ENCODE assay signal across 1 cellular context in the genomic region with DNA sequence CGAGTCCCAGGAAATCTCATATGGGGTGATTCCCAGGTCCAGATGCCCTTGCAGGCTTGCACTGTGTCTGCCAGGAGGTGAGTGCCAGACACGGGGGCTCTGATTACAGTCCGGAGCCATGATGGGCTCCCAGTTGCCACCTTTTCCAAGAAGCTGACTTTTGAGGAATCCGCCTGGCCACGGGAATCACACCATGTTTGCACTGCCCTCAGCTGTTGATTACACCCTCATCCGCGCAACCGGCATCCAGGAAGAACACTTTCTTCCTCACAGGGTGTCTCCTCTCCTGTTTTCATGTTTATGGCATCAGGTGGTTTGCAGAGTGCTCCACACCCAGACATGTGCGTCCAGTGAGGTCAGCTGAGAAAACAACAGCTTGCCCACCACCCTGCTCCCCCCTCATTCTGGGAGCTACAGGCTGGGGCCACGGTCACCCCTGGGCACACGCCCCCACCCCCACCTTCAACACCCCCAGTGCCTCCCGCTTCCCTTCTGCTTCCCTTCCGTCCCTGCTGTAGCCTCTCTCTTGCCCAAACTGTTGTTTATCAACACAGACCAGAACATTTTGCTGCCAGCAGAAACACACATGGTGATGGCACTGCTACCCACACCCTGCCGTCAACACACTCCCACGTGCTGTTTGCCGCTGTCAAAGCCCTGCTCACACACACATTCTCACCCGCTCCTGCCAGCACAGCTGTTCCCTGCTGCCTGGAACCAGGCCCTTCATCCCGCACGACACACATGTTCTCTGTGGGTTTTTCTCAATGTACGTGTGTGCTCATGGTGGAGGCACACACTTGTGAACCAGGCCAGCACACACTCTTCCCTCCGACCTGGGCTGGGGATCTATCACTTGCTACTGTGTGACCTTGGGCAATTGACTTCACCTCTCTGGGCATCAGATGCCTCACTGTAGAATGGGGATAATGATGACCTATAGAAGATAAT.
TF ChIP-seq lines count a peak whose summit lies in the region.

No MANE protein-coding gene starts in this region.

TF ChIP-seq in HepG2, 621 proteins besides CTCF, POLR2A, EP300 and RAD21 (continued from another document):
- TF ChIP-seq, protein P1, sequence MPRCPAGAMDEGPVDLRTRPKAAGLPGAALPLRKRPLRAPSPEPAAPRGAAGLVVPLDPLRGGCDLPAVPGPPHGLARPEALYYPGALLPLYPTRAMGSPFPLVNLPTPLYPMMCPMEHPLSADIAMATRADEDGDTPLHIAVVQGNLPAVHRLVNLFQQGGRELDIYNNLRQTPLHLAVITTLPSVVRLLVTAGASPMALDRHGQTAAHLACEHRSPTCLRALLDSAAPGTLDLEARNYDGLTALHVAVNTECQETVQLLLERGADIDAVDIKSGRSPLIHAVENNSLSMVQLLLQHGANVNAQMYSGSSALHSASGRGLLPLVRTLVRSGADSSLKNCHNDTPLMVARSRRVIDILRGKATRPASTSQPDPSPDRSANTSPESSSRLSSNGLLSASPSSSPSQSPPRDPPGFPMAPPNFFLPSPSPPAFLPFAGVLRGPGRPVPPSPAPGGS (CRISPR knock-in tag; IDR thresholded peaks at IDR 0.05) = 0 out of 2 replicates have a peak, but pooled peaks have one; percentile 2
- TF ChIP-seq HMG20B (CRISPR knock-in tag; conservative IDR thresholded peaks at IDR 0.05) = no peak
- TF ChIP-seq, protein P2, sequence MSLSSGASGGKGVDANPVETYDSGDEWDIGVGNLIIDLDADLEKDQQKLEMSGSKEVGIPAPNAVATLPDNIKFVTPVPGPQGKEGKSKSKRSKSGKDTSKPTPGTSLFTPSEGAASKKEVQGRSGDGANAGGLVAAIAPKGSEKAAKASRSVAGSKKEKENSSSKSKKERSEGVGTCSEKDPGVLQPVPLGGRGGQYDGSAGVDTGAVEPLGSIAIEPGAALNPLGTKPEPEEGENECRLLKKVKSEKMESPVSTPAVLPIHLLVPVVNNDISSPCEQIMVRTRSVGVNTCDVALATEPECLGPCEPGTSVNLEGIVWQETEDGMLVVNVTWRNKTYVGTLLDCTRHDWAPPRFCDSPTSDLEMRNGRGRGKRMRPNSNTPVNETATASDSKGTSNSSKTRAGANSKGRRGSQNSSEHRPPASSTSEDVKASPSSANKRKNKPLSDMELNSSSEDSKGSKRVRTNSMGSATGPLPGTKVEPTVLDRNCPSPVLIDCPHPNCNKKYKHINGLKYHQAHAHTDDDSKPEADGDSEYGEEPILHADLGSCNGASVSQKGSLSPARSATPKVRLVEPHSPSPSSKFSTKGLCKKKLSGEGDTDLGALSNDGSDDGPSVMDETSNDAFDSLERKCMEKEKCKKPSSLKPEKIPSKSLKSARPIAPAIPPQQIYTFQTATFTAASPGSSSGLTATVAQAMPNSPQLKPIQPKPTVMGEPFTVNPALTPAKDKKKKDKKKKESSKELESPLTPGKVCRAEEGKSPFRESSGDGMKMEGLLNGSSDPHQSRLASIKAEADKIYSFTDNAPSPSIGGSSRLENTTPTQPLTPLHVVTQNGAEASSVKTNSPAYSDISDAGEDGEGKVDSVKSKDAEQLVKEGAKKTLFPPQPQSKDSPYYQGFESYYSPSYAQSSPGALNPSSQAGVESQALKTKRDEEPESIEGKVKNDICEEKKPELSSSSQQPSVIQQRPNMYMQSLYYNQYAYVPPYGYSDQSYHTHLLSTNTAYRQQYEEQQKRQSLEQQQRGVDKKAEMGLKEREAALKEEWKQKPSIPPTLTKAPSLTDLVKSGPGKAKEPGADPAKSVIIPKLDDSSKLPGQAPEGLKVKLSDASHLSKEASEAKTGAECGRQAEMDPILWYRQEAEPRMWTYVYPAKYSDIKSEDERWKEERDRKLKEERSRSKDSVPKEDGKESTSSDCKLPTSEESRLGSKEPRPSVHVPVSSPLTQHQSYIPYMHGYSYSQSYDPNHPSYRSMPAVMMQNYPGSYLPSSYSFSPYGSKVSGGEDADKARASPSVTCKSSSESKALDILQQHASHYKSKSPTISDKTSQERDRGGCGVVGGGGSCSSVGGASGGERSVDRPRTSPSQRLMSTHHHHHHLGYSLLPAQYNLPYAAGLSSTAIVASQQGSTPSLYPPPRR (CRISPR knock-in tag; IDR thresholded peaks at IDR 0.05; ENCODE audit: borderline replicate concordance) = no peak
- TF ChIP-seq GABPB1 (CRISPR knock-in tag; IDR thresholded peaks at IDR 0.05) = 0 out of 2 replicates have a peak, but pooled peaks have one; percentile 21
- TF ChIP-seq SALL1 (CRISPR knock-in tag; IDR thresholded peaks at IDR 0.05) = peak; percentile 16; the same call in 1 of the 2 replicates
- TF ChIP-seq, protein P3, sequence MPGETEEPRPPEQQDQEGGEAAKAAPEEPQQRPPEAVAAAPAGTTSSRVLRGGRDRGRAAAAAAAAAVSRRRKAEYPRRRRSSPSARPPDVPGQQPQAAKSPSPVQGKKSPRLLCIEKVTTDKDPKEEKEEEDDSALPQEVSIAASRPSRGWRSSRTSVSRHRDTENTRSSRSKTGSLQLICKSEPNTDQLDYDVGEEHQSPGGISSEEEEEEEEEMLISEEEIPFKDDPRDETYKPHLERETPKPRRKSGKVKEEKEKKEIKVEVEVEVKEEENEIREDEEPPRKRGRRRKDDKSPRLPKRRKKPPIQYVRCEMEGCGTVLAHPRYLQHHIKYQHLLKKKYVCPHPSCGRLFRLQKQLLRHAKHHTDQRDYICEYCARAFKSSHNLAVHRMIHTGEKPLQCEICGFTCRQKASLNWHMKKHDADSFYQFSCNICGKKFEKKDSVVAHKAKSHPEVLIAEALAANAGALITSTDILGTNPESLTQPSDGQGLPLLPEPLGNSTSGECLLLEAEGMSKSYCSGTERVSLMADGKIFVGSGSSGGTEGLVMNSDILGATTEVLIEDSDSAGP (CRISPR knock-in tag; IDR thresholded peaks at IDR 0.05; ENCODE audit: borderline replicate concordance) = peak; percentile 62; the same call in 1 of the 2 replicates
- peak; percentile 14; the same call in 1 of the 2 replicates for TF ChIP-seq BHLHE40 (IDR thresholded peaks at IDR 0.05; ENCODE audit: low read length)
- TF ChIP-seq HNF4G (IDR thresholded peaks at IDR 0.05; ENCODE audit: borderline replicate concordance, low read depth, low read length) = no peak
- TF ChIP-seq HNF4G (CRISPR knock-in tag; IDR thresholded peaks at IDR 0.05; ENCODE audit: borderline replicate concordance, low read depth) = no peak
